8 cellular contexts compared by ENCODE assay signal in genomic region chr11:747176-748006, GRCh38. TPM values are rescaled to one million over a fixed set of nuclear protein-coding genes. Genes with fewer than 3 reads are reported as not detected.
A peak's percentile ranks its signal among the peaks of the same experiment; 100 is the strongest.
DNase-seq lines count a peak whose midpoint lies in the region; ATAC-seq and TF ChIP-seq lines count a peak whose summit lies in the region.

TALDO1 (plus strand) TSS chr11:747464; CDS start chr11:747482, 18 bp downstream.

- H3K9me2 ChIP-seq in PC-9 (ENCODE audit: insufficient read depth) = no peaks in the 10 kb centered on the region

- peaks cover 26% of the 10 kb centered on the region for H4K20me1 ChIP-seq in PC-9 (ENCODE audit: insufficient read depth)

- H3K9me3 Mint-ChIP-seq in IgD-negative memory B cell (no peaks in the 10 kb centered on the region), naive B cell (no peaks in the 10 kb centered on the region)
- no peaks in the 10 kb centered on the region for H3K9me3 Mint-ChIP-seq in activated T-cell treated with anti-CD3 and anti-CD28 coated beads, Interleukin-2, amount 50 U/mL, for 72 hours
- no peaks in the 10 kb centered on the region for H3K9me3 Mint-ChIP-seq in stimulated activated memory B cell treated with anti-CD40 and anti-IgM and Interleukin-4, amounts not matched to agents 10 μg/mL and 1 μg/mL and 100 μg/mL, for 72 hours

- H3K4me1 ChIP-seq in PC-9 (replicated peaks; ENCODE audit: insufficient read depth) (peaks cover 11% of the 10 kb centered on the region), esophagus squamous epithelium (peaks cover 4 to 56% (median 22%) of the 10 kb centered on the region in 3 donors)

- WGBS in esophagus squamous epithelium, 2 donors = 0% methylated on average over 2 to 3 of the region's 110 CpGs

- H3K27me3 ChIP-seq in PC-9 (ENCODE audit: insufficient read depth, low read depth) (no peaks in the 10 kb centered on the region), esophagus squamous epithelium (no peaks in the 10 kb centered on the region)

- H3K4me3 ChIP-seq in PC-9 = peak within 1 kb of the TSS; percentile 87
- peak within 1 kb of the TSS; percentile 83 to 96 (median 88) for H3K4me3 ChIP-seq in esophagus squamous epithelium

- peak within 1 kb of the TSS; percentile 96 for H3K4me2 ChIP-seq in PC-9

- peaks cover 12 to 21% (median 16%) of the 10 kb centered on the region in 3 donors for H3K4me1 Mint-ChIP-seq in IgD-negative memory B cell
- H3K4me1 Mint-ChIP-seq in activated T-cell treated with anti-CD3 and anti-CD28 coated beads, Interleukin-2, amount 50 U/mL, for 72 hours (ENCODE audit: low read depth) = peaks cover 12% of the 10 kb centered on the region
- H3K4me1 Mint-ChIP-seq in naive B cell = peaks cover 10 to 25% (median 22%) of the 10 kb centered on the region in 3 donors
- H3K4me1 Mint-ChIP-seq in stimulated activated memory B cell treated with anti-CD40 and anti-IgM and Interleukin-4, amounts not matched to agents 10 μg/mL and 1 μg/mL and 100 μg/mL, for 72 hours = peaks cover 25% of the 10 kb centered on the region

- H3K27ac Mint-ChIP-seq in IgD-negative memory B cell = peak within 1 kb of the TSS; percentile 47 to 89 (median 89)
- H3K27ac Mint-ChIP-seq in activated T-cell treated with anti-CD3 and anti-CD28 coated beads, Interleukin-2, amount 50 U/mL, for 72 hours = peak within 1 kb of the TSS; percentile 87
- peak within 1 kb of the TSS; percentile 18 to 92 (median 76) for H3K27ac Mint-ChIP-seq in naive B cell
- peak within 1 kb of the TSS; percentile 86 for H3K27ac Mint-ChIP-seq in stimulated activated memory B cell treated with anti-CD40 and anti-IgM and Interleukin-4, amounts not matched to agents 10 μg/mL and 1 μg/mL and 100 μg/mL, for 72 hours

- CTCF ChIA-PET in PC-9 (lab: Charles Lee) = interaction anchor here (0.5 kb wide), 1 partner anchor 52 kb away, joined by 3 read pairs; the partner anchor contains the start of gene TMEM80

- H3K27ac ChIP-seq in PC-9 (peak within 1 kb of the TSS; percentile 96), esophagus squamous epithelium (peak within 1 kb of the TSS; percentile 92 to 96 (median 94))

- intact Hi-C loops in PC-9 (cut with micrococcal nuclease; ENCODE audit: unreplicated experiment) = loop anchor here (1.0 to 5.0 kb wide), 3 partner anchors 19 to 50 kb away; partner anchors contain the start of genes EPS8L2 and SLC25A22
- intact Hi-C loops in esophagus squamous epithelium (cut with DNase I) = no loop called here

- H3K4me3 Mint-ChIP-seq in IgD-negative memory B cell (peak within 1 kb of the TSS; percentile 85 to 97 (median 94)), naive B cell (peak within 1 kb of the TSS; percentile 82 to 94 (median 90))
- peak within 1 kb of the TSS; percentile 91 to 94 for H3K4me3 Mint-ChIP-seq in activated T-cell treated with anti-CD3 and anti-CD28 coated beads, Interleukin-2, amount 50 U/mL, for 72 hours
- H3K4me3 Mint-ChIP-seq in stimulated activated memory B cell treated with anti-CD40 and anti-IgM and Interleukin-4, amounts not matched to agents 10 μg/mL and 1 μg/mL and 100 μg/mL, for 72 hours = peak within 1 kb of the TSS; percentile 92

- peaks cover 51% of the 10 kb centered on the region for H3K79me2 ChIP-seq in PC-9 (ENCODE audit: low read depth)

- no TSS peak for BruUV-seq in PC-9 (replicated peaks; lab: Mats Ljungman, UMichigan)

- H2AFZ ChIP-seq in PC-9 = peak within 1 kb of the TSS; percentile 74; the same call in 1 of the 2 replicates

- ATAC-seq in GM21528 (IDR thresholded peaks at IDR 0.05; ENCODE audit: low FRiP score, unreplicated experiment) (peak; percentile 85), naive B cell (ENCODE audit: low read depth in 2 of 2) (peak; percentile 83 to 86)
- peak; percentile 94 to 96 for ATAC-seq in activated T-cell treated with anti-CD3 and anti-CD28 coated beads, Interleukin-2, amount 50 U/mL, for 72 hours (replicated peaks in 1 of 2)
- ATAC-seq in stimulated activated memory B cell treated with anti-CD40 and anti-IgM and Interleukin-4, amounts not matched to agents 10 μg/mL and 1 μg/mL and 100 μg/mL, for 72 hours = peak; percentile 96

- peaks cover 20% of the 10 kb centered on the region; the same call in 1 of the 2 replicates for H3F3A ChIP-seq in PC-9 (ENCODE audit: insufficient read depth, low read depth)

- peak in 3 of 4 donors; percentile 65 to 85 (median 74) for TF ChIP-seq POLR2A in esophagus squamous epithelium (IDR thresholded peaks at IDR 0.05)

- H3K36me3 Mint-ChIP-seq in IgD-negative memory B cell = no peaks in the 10 kb centered on the region
- peaks cover 0 to 2% of the 10 kb centered on the region in 2 donors for H3K36me3 Mint-ChIP-seq in activated T-cell treated with anti-CD3 and anti-CD28 coated beads, Interleukin-2, amount 50 U/mL, for 72 hours (ENCODE audit: insufficient read depth in 2 of 2)
- no peaks in the 10 kb centered on the region for H3K36me3 Mint-ChIP-seq in naive B cell
- H3K36me3 Mint-ChIP-seq in stimulated activated memory B cell treated with anti-CD40 and anti-IgM and Interleukin-4, amounts not matched to agents 10 μg/mL and 1 μg/mL and 100 μg/mL, for 72 hours = no peaks in the 10 kb centered on the region

- H3K9me3 ChIP-seq in PC-9 (ENCODE audit: insufficient read depth, low read depth) (no peaks in the 10 kb centered on the region), esophagus squamous epithelium (no peaks in the 10 kb centered on the region)

- TF ChIP-seq CTCF in PC-9 (conservative IDR thresholded peaks at IDR 0.05) (no peak), esophagus squamous epithelium (IDR thresholded peaks at IDR 0.05) (peak in 3 of 6 experiments; percentile 8 to 40 (median 22))

- POLR2A ChIA-PET in PC-9 (lab: Charles Lee; ENCODE audit: unreplicated experiment) = interaction anchor here (0.6 to 0.7 kb wide), 5 partner anchors 8 to 378 kb away, joined by 3 to 6 read pairs (median 3); no protein-coding TSS in a partner anchor

- H3K36me3 ChIP-seq in PC-9 (ENCODE audit: low read depth) (no peaks in the 10 kb centered on the region), esophagus squamous epithelium (peaks cover 0 to 20% (median 0%) of the 10 kb centered on the region in 3 donors)

- peak; percentile 80 for DNase-seq in DMS153 treated with DMSO at 0.1 percent for 48 hours (lab: John Stamatoyannopoulos, UW; ENCODE audit: unreplicated experiment)
- DNase-seq in PC-9 = peak; percentile 65 to 89
- DNase-seq in activated T-cell treated with anti-CD3 and anti-CD28 coated beads, Interleukin-2, amount 50 U/mL, for 72 hours = peak; percentile 94 to 96
- peak; percentile 44 for DNase-seq in esophagus squamous epithelium (lab: John Stamatoyannopoulos, UW)
- DNase-seq in naive B cell = peak; percentile 87

- H3K27me3 Mint-ChIP-seq in IgD-negative memory B cell = no peaks in the 10 kb centered on the region
- H3K27me3 Mint-ChIP-seq in activated T-cell treated with anti-CD3 and anti-CD28 coated beads, Interleukin-2, amount 50 U/mL, for 72 hours (ENCODE audit: low read depth) = no peaks in the 10 kb centered on the region
- no peaks in the 10 kb centered on the region for H3K27me3 Mint-ChIP-seq in naive B cell
- no peaks in the 10 kb centered on the region for H3K27me3 Mint-ChIP-seq in stimulated activated memory B cell treated with anti-CD40 and anti-IgM and Interleukin-4, amounts not matched to agents 10 μg/mL and 1 μg/mL and 100 μg/mL, for 72 hours

RNA-seq across cellular contexts. Expression of gene TALDO1, which starts in this region (rescaled TPM):
- polyA plus RNA-seq in IgD-negative memory B cell (246 TPM), naive B cell (ENCODE audit: low read depth in 6 of 6) (100 to 1,000 TPM; 156 to 201 (median 164) TPM)
- total RNA-seq in PC-9 (2021) (434 and 446 TPM in 2 replicates), esophagus squamous epithelium (100 to 1,000 TPM; 311 to 629 (median 504) TPM)
- total RNA-seq in activated T-cell treated with anti-CD3 and anti-CD28 coated beads, Interleukin-2, amount 50 U/mL, for 72 hours = 100 to 1,000 TPM; 152 to 155 TPM

Comparison
In these comparisons a context has a peak if more than half of its experiments do, and no peak if none do; other contexts are left out.
1. Peak in every context shown above with its lines: DNase-seq, ATAC-seq, H3K4me3 ChIP-seq and H3K27ac ChIP-seq.
2. DNase-seq: peak in every context shown above with its lines; median percentile 95 in activated T-cell treated with anti-CD3 and anti-CD28 coated beads, Interleukin-2, amount 50 U/mL, for 72 hours; 87 in naive B cell; 80 in DMS153 treated with DMSO at 0.1 percent for 48 hours; 77 in PC-9; 44 in esophagus squamous epithelium.